ENCODE assay signal across 25 cellular contexts in genomic region chr11:126797801-126798200, GRCh38.
"Had no signal": no experiment of that assay in that cellular context is flagged by ENCODE, and none has a peak within 500 bp of the region (broad histone marks: within the 10 kb centered on the region; RNA-seq: fewer than 3 reads in every experiment).

No MANE protein-coding gene starts in this region.

- H3K27ac ChIP-seq: adrenal gland, body of pancreas, coronary artery had no signal

- H3K9me3 ChIP-seq: adrenal gland, body of pancreas had no signal

- H3K4me1 ChIP-seq: adrenal gland, body of pancreas had no signal

- H3K36me3 ChIP-seq: adrenal gland had no signal

- DNase-seq: activated CD4-positive, alpha-beta memory T cell treated with anti-CD3 and anti-CD28 coated beads for 36 hours; activated CD4-positive, alpha-beta T cell treated with anti-CD3 and anti-CD28 coated beads for 36 hours; activated CD4-positive, alpha-beta T cell treated with anti-CD3 and anti-CD28 coated beads, Interleukin-2, amount 10 ng/mL, durations not matched to agents 24 days and 14 days; activated CD4-positive, CD25-positive, alpha-beta regulatory T cell; activated CD4-positive, CD25-positive, alpha-beta regulatory T cell treated with anti-CD3 and anti-CD28 coated beads, Interleukin-2, amount 50 U/mL, for 72 hours; activated CD8-positive, alpha-beta memory T cell treated with anti-CD3 and anti-CD28 coated beads, Interleukin-2, amount 10 ng/mL, durations not matched to agents 7 days and 5 days; activated CD8-positive, alpha-beta memory T cell treated with anti-CD3 and anti-CD28 coated beads, Interleukin-2, amount 50 U/mL, for 4 hours; activated CD8-positive, alpha-beta T cell treated with anti-CD3 and anti-CD28 coated beads, Interleukin-2, amount 10 ng/mL, durations not matched to agents 7 days and 5 days; activated effector memory CD4-positive, alpha-beta T cell treated with anti-CD3 and anti-CD28 coated beads, Interleukin-2, amount 50 U/mL, for 16 hours; activated naive CD4-positive, alpha-beta T cell treated with anti-CD3 and anti-CD28 coated beads for 36 hours; activated naive CD8-positive, alpha-beta T cell treated with anti-CD3 and anti-CD28 coated beads for 36 hours; activated naive CD8-positive, alpha-beta T cell treated with anti-CD3 and anti-CD28 coated beads, Interleukin-2, amount 50 U/mL, for 24 hours; activated T-cell treated with anti-CD3 and anti-CD28 coated beads, Interleukin-2, amount 50 U/mL, for 1 hour; activated T-cell treated with anti-CD3 and anti-CD28 coated beads, Interleukin-2, amount 50 U/mL, for 48 hours; adrenal gland; amygdala; aorta; body of pancreas; effector memory CD4-positive, alpha-beta T cell; endodermal cell; head of caudate nucleus; T-helper 2 cell had no signal

- ATAC-seq: activated CD4-positive, alpha-beta T cell treated with anti-CD3 and anti-CD28 coated beads for 36 hours; activated CD8-positive, alpha-beta memory T cell treated with anti-CD3 and anti-CD28 coated beads, Interleukin-2, amount 10 ng/mL, durations not matched to agents 7 days and 5 days; activated CD8-positive, alpha-beta T cell treated with anti-CD3 and anti-CD28 coated beads, Interleukin-2, amount 10 ng/mL, durations not matched to agents 7 days and 5 days; activated naive CD8-positive, alpha-beta T cell treated with anti-CD3 and anti-CD28 coated beads, Interleukin-2, amount 50 U/mL, for 24 hours; body of pancreas; esophagus mucosa had no signal

- H3K27me3 ChIP-seq: adrenal gland, body of pancreas, dorsolateral prefrontal cortex had no signal

- H3K4me3 ChIP-seq: adrenal gland, body of pancreas, coronary artery, dorsolateral prefrontal cortex had no signal
